ENCODE assay signal across 25 cellular contexts in the genomic region with DNA sequence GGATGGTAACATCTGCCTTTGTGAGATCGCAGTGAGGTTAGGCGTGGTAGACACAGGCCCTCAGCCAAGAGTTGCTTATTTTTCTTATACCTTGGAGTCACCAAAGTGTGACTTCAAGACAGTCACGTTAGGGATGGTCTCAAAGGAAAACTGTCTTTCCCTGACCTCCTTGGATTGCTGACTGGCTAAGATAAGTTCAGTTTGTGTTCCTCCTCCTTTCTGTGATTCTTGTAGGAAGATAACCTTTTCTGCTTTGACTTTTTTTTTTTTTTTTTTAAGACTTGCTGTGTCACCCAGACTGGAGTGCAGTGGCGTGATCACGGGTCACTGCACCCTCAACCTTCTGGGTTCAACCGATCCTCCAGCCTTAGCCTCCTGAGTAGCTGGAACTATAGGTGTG. TPM values are rescaled to one million over a fixed set of nuclear protein-coding genes. Genes with fewer than 3 reads are reported as not detected.
"Had no signal": no experiment of that assay in that cellular context is flagged by ENCODE, and none has a peak within 500 bp of the region (broad histone marks: within the 10 kb centered on the region; RNA-seq: fewer than 3 reads in every experiment).

No MANE protein-coding gene starts in this region.

- ATAC-seq: Right ventricle myocardium inferior had no signal

- H3K9me3 ChIP-seq: Peyer's patch, SJSA1 had no signal

- H3K27ac ChIP-seq: HL-60, PC-9, Peyer's patch, SJSA1, SK-N-MC had no signal

- DNase-seq: KBM-7, NCI-H1092 treated with DMSO at 0.1 percent for 48 hours, NCI-H1436, NCI-H187, NCI-H2029, NCI-H2081 treated with DMSO at 0.1 percent for 48 hours, NCI-H2171, NCI-H226, NCI-H446, NCI-H510A, NCI-H524 treated with DMSO at 0.1 percent for 48 hours, NCI-H69, NCI-H774, OCI-M1, PC-9, SIG-M5 had no signal

- FAIRE-seq: HTR-8/SVneo had no signal

- H3K4me2 ChIP-seq: PC-9 had no signal

- H3K4me3 ChIP-seq: PC-9, Peyer's patch, SJSA1, SK-N-MC had no signal

- H3K4me1 ChIP-seq: Peyer's patch, SJSA1 had no signal

- H2AFZ ChIP-seq: PC-9 had no signal

- H3K27me3 ChIP-seq: Peyer's patch, SJSA1 had no signal

RNA-seq across cellular contexts. Expression of a gene that starts 34.1 kb away (rescaled TPM):
- total RNA-seq: LHCN-M2, MCF 10A, PC-9, RPMI7951 had no signal
